Comparison of ENCODE assay signal across 26 cellular contexts in the genomic region with DNA sequence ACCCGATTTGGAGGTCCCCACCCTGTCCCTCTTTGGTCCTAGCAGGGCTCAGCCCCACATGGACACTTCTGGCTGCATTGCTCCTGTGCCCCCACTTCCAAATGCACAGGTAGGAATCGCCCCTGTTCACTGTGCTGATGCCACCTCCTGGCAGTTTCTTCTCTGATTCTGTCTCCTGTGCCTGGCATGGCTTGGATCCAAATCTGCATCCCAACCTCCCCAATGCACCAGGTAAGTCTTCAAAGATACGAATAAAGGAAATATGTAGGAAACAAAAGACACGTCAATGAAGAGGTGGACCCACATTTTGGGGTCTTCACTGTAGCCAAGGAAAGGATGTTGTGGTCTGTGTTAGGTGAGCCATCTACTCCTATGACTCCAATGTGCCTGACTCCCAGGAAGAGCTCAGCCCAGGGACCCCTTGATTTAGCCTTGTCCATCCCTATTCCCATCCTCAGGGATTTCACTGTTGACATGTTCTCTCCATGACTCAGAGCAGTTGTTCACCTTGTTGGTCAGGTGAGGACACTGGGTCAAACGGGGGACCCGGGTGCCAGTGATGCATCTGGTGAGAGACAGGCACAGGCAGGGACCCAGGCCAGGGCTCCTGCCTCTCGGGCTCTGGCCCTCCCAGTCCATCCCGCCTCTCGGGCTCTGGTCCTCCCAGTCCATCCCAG.
"Had no signal": no experiment of that assay in that cellular context is flagged by ENCODE, and none has a peak within 500 bp of the region (broad histone marks: within the 10 kb centered on the region; RNA-seq: fewer than 3 reads in every experiment).

No MANE protein-coding gene starts in this region.

- H3K4me3 Mint-ChIP-seq: immature natural killer cell; naive thymus-derived CD4-positive, alpha-beta T cell; nephron progenitor cell; neural progenitor cell had no signal

- H3K36me3 Mint-ChIP-seq: immature natural killer cell; naive thymus-derived CD4-positive, alpha-beta T cell had no signal

- H3K9ac ChIP-seq: neural progenitor cell had no signal

- H3K27me3 ChIP-seq: heart left ventricle, neural progenitor cell, ovary, stomach, suprapubic skin, tibial artery, upper lobe of right lung had no signal

- H3K27ac ChIP-seq: left lung, neural progenitor cell, ovary, skin epidermis, suprapubic skin, thoracic aorta, tibial artery, upper lobe of right lung had no signal

- H3K9me3 ChIP-seq: mucosa of descending colon, ovary, stomach, suprapubic skin, thoracic aorta, tibial artery, upper lobe of right lung had no signal

- H3K4me1 ChIP-seq: upper lobe of right lung had no signal

- H3K27ac Mint-ChIP-seq: immature natural killer cell; naive thymus-derived CD4-positive, alpha-beta T cell; nephron progenitor cell; neural progenitor cell; progenitor cell of endocrine pancreas had no signal

- H2AFZ ChIP-seq: neural progenitor cell had no signal

- H3K36me3 ChIP-seq: heart left ventricle, left lung, neural progenitor cell, ovary, stomach, suprapubic skin, thoracic aorta, tibial artery, upper lobe of right lung had no signal

- DNase-seq: heart left ventricle; hypothalamus; immature natural killer cell; kidney; left colon; left lung; midbrain; mucosa of descending colon; naive thymus-derived CD4-positive, alpha-beta T cell; nephron progenitor cell; ovary; right cardiac atrium; stimulated activated CD4-positive, alpha-beta T cell treated with anti-CD3 and anti-CD28 coated beads, Interleukin-12 subunit alpha, Interleukin-12 subunit beta, amount 100 ng/mL, for 4 hours; stimulated activated CD4-positive, alpha-beta T cell treated with anti-CD3 and anti-CD28 coated beads, Interleukin-15, amount 100 ng/mL, for 24 hours; stimulated activated CD4-positive, alpha-beta T cell treated with anti-CD3 and anti-CD28 coated beads, Interleukin-2, amount 100 ng/mL, for 24 hours; stimulated activated CD4-positive, alpha-beta T cell treated with anti-CD3 and anti-CD28 coated beads, Interleukin-4, amount 100 ng/mL, for 1 hour; stimulated activated naive CD4-positive, alpha-beta T cell; stomach; tibial artery; upper lobe of right lung had no signal

- H3K4me1 Mint-ChIP-seq: immature natural killer cell had no signal

- H3K4me3 ChIP-seq: heart left ventricle, left lung, lung, mucosa of descending colon, neural progenitor cell, ovary, skin epidermis, stomach, suprapubic skin, thoracic aorta, tibial artery, upper lobe of right lung had no signal

- H3K4me2 ChIP-seq: neural progenitor cell had no signal

- ATAC-seq: left colon; left lung; mucosa of descending colon; naive thymus-derived CD4-positive, alpha-beta T cell; upper lobe of right lung had no signal

- H3K9me3 Mint-ChIP-seq: immature natural killer cell had no signal
